In genomic region chr10:79170226-79170752, GRCh38 we compare ENCODE assay signal across 1 cellular context.
TF ChIP-seq lines count a peak whose summit lies in the region.

No MANE protein-coding gene starts in this region.

TF ChIP-seq in HEK293, 187 proteins besides CTCF, POLR2A, EP300 and RAD21 (continued from another document):
- TF ChIP-seq FEZF1 (tag by site-specific recombination; IDR thresholded peaks at IDR 0.05), result peak; percentile 21; the same call in 1 of the 2 replicates
- peak; percentile 65 for TF ChIP-seq GLIS1 (tag by site-specific recombination; IDR thresholded peaks at IDR 0.05)
